1 cellular context compared by ENCODE assay signal in the genomic region with DNA sequence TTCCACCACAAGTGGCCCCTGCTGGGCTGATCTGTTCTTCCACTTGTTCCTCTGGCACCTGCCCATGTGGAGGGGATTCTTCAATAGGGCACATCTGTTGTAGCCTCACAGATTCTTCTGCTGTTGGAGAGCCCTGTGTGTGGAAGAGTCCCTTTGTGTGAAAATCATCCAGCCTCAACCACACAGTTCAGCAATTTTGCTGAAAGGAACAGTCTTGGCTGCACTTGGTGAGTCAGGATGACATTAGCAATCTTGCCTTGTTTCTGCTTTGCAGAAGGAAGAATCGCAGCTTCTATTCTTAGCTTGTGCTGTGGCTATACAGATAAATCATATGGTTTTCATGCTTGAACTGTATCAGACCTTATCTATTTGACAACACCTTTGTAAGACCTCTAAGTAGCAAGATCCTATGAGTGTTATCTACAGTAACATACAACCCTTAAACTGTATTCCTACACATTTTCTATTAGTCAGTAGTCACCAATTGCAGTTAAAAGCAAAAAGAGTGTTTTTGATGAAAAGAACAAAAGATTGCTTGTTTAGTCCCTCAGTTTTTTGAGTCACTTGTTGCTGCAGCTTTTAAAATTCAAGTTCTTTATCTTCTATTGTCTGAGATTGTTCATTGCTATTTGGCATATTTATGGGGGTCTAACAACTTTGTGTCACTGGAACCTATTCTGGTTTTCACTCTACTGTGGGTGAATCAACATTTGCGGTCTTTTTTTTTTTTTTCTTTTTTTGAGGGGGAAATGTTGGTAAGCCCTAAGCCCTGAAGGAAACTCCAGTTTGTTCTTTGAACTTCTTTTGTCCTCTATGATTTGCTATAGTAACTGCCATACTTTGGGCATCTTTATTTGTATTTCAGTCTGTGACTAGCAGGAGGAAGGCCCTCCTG.
TF ChIP-seq lines count a peak whose summit lies in the region.

No MANE protein-coding gene starts in this region.

TF ChIP-seq in K562, 482 proteins besides CTCF, POLR2A, EP300 and RAD21 (continued from another document and continues in another):
- TF ChIP-seq, protein P1, sequence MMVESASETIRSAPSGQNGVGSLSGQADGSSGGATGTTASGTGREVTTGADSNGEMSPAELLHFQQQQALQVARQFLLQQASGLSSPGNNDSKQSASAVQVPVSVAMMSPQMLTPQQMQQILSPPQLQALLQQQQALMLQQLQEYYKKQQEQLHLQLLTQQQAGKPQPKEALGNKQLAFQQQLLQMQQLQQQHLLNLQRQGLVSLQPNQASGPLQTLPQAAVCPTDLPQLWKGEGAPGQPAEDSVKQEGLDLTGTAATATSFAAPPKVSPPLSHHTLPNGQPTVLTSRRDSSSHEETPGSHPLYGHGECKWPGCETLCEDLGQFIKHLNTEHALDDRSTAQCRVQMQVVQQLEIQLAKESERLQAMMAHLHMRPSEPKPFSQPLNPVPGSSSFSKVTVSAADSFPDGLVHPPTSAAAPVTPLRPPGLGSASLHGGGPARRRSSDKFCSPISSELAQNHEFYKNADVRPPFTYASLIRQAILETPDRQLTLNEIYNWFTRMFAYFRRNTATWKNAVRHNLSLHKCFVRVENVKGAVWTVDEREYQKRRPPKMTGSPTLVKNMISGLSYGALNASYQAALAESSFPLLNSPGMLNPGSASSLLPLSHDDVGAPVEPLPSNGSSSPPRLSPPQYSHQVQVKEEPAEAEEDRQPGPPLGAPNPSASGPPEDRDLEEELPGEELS (CRISPR knock-in tag; IDR thresholded peaks at IDR 0.05; ENCODE audit: borderline replicate concordance): no peak
- peak; percentile 100 for TF ChIP-seq ARID1B (IDR thresholded peaks at IDR 0.05)
- TF ChIP-seq ZSCAN32 (CRISPR knock-in tag; IDR thresholded peaks at IDR 0.05): no peak
- no peak for TF ChIP-seq POLR2G (IDR thresholded peaks at IDR 0.05; ENCODE audit: low read depth, low read length)
- no peak for TF ChIP-seq KAT8 (IDR thresholded peaks at IDR 0.05; ENCODE audit: low read depth)
- no peak for TF ChIP-seq ZNF695 (CRISPR knock-in tag; IDR thresholded peaks at IDR 0.05)
- no peak for TF ChIP-seq PHF20 (IDR thresholded peaks at IDR 0.05; ENCODE audit: partially characterized antibody)
- TF ChIP-seq POLR2H (tag; IDR thresholded peaks at IDR 0.05; ENCODE audit: low read depth): peak; percentile 70
- peak; percentile 97 for TF ChIP-seq ZNF316 (IDR thresholded peaks at IDR 0.05)
- TF ChIP-seq HDAC2 (IDR thresholded peaks at IDR 0.05): peak; percentile 100
- TF ChIP-seq ATF6 (CRISPR knock-in tag; IDR thresholded peaks at IDR 0.05): 0 out of 2 replicates have a peak, but pooled peaks have one; percentile 59
- no peak for TF ChIP-seq ZNF347 (CRISPR knock-in tag; IDR thresholded peaks at IDR 0.05; ENCODE audit: low read depth)
- TF ChIP-seq NRF1 (conservative IDR thresholded peaks at IDR 0.05 in 1 of 2, IDR thresholded peaks at IDR 0.05 in 1 of 2): peak in 1 of 2 experiments; percentile 7; a peak in 1 of 4 replicates
- no peak; the same call in 1 of the 2 replicates for TF ChIP-seq GATAD2A (IDR thresholded peaks at IDR 0.05)
- no peak for TF ChIP-seq RERE (CRISPR knock-in tag; IDR thresholded peaks at IDR 0.05; ENCODE audit: borderline replicate concordance)
- TF ChIP-seq PTTG1 (tag; IDR thresholded peaks at IDR 0.05; ENCODE audit: low read depth): no peak
- TF ChIP-seq FOXK2 (conservative IDR thresholded peaks at IDR 0.05 in 1 of 2, IDR thresholded peaks at IDR 0.05 in 1 of 2; ENCODE audit: low read depth in 2 of 2): peak; percentile 94 to 97
- TF ChIP-seq ETV1 (tag; conservative IDR thresholded peaks at IDR 0.05; ENCODE audit: low read depth): peak; percentile 82
- no peak for TF ChIP-seq KAT2B (IDR thresholded peaks at IDR 0.05; ENCODE audit: low read depth, low read length)
- peak; percentile 69; the same call in 1 of the 2 replicates for TF ChIP-seq NFXL1 (CRISPR knock-in tag; IDR thresholded peaks at IDR 0.05)
- TF ChIP-seq GATA2 (CRISPR knock-in tag; IDR thresholded peaks at IDR 0.05): peak; percentile 98
- no peak for TF ChIP-seq PURB (CRISPR knock-in tag; IDR thresholded peaks at IDR 0.05; ENCODE audit: low read depth)
- no peak for TF ChIP-seq PTBP1 (IDR thresholded peaks at IDR 0.05; ENCODE audit: low read depth, low read length)
- no peak for TF ChIP-seq ZNF184 (CRISPR knock-in tag; IDR thresholded peaks at IDR 0.05)
- no peak for TF ChIP-seq U2AF1 (optimal IDR thresholded peaks at IDR 0.05; ENCODE audit: low read depth, low read length)
- TF ChIP-seq EP400 (IDR thresholded peaks at IDR 0.05): peak; percentile 73; the same call in 1 of the 2 replicates
- TF ChIP-seq MBD2 (IDR thresholded peaks at IDR 0.05; ENCODE audit: borderline replicate concordance, low read depth): peak; percentile 90
- TF ChIP-seq ZC3H4 (CRISPR knock-in tag; IDR thresholded peaks at IDR 0.05; ENCODE audit: borderline replicate concordance): no peak
- 0 out of 2 replicates have a peak, but pooled peaks have one; percentile 67 for TF ChIP-seq STAT6 (CRISPR knock-in tag; IDR thresholded peaks at IDR 0.05)
- peak; percentile 46 for TF ChIP-seq RB1 (IDR thresholded peaks at IDR 0.05; ENCODE audit: low read depth)
- peak; percentile 97 for TF ChIP-seq DACH1 (IDR thresholded peaks at IDR 0.05; ENCODE audit: partially characterized antibody)
- no peak for TF ChIP-seq TFAM (CRISPR knock-in tag; conservative IDR thresholded peaks at IDR 0.05)
- TF ChIP-seq HMG20B (CRISPR knock-in tag; IDR thresholded peaks at IDR 0.05): no peak
- TF ChIP-seq POLR3G (IDR thresholded peaks at IDR 0.05; ENCODE audit: extremely low read depth, insufficient read length, insufficient replicate concordance): no peak
- no peak for TF ChIP-seq ZFP1 (CRISPR knock-in tag; IDR thresholded peaks at IDR 0.05)
- peak; percentile 100 for TF ChIP-seq PML (IDR thresholded peaks at IDR 0.05; ENCODE audit: low read length)
- no peak for TF ChIP-seq ZC3H11A (IDR thresholded peaks at IDR 0.05; ENCODE audit: low read depth, low read length)
- peak; percentile 100 for TF ChIP-seq SOX6 (IDR thresholded peaks at IDR 0.05)
- no peak for TF ChIP-seq PTRF (tag; IDR thresholded peaks at IDR 0.05)
- no peak for TF ChIP-seq HOMEZ (CRISPR knock-in tag; IDR thresholded peaks at IDR 0.05)
- peak; percentile 58 for TF ChIP-seq GABPA (tag; conservative IDR thresholded peaks at IDR 0.05; ENCODE audit: low read depth)
- TF ChIP-seq NFRKB (IDR thresholded peaks at IDR 0.05; ENCODE audit: low read depth): peak; percentile 84; the same call in 1 of the 2 replicates
- TF ChIP-seq JUNB (CRISPR knock-in tag; conservative IDR thresholded peaks at IDR 0.05): peak; percentile 52; the same call in 1 of the 2 replicates
- TF ChIP-seq, protein P2, sequence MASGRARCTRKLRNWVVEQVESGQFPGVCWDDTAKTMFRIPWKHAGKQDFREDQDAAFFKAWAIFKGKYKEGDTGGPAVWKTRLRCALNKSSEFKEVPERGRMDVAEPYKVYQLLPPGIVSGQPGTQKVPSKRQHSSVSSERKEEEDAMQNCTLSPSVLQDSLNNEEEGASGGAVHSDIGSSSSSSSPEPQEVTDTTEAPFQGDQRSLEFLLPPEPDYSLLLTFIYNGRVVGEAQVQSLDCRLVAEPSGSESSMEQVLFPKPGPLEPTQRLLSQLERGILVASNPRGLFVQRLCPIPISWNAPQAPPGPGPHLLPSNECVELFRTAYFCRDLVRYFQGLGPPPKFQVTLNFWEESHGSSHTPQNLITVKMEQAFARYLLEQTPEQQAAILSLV (tag; IDR thresholded peaks at IDR 0.05): peak; percentile 48; the same call in 1 of the 2 replicates
- no peak; the same call in 1 of the 2 replicates for TF ChIP-seq ZNF354B (CRISPR knock-in tag; IDR thresholded peaks at IDR 0.05)
- peak; percentile 86 for TF ChIP-seq ZNF24 (IDR thresholded peaks at IDR 0.05)
- TF ChIP-seq RBM39 (optimal IDR thresholded peaks at IDR 0.05; ENCODE audit: low read depth, low read length): no peak
- TF ChIP-seq DPF2 (IDR thresholded peaks at IDR 0.05): peak; percentile 100
- TF ChIP-seq EZH2 (IDR thresholded peaks at IDR 0.05; ENCODE audit: borderline replicate concordance, low read depth, low read length): peak; percentile 99; the same call in 1 of the 2 replicates
- TF ChIP-seq ZNF197 (CRISPR knock-in tag; IDR thresholded peaks at IDR 0.05; ENCODE audit: low read depth): peak; percentile 95
- peak; percentile 95 for TF ChIP-seq ZEB2 (IDR thresholded peaks at IDR 0.05)
- no peak for TF ChIP-seq ZNF143 (CRISPR knock-in tag; IDR thresholded peaks at IDR 0.05)
- peak; percentile 98 for TF ChIP-seq FOXM1 (IDR thresholded peaks at IDR 0.05; ENCODE audit: low read depth)
- no peak for TF ChIP-seq FOXM1 (CRISPR knock-in tag; IDR thresholded peaks at IDR 0.05; ENCODE audit: low read depth)
- no peak for TF ChIP-seq RBFOX2 (IDR thresholded peaks at IDR 0.05; ENCODE audit: low read depth, low read length)
- TF ChIP-seq TAF9B (IDR thresholded peaks at IDR 0.05; ENCODE audit: partially characterized antibody): peak; percentile 82
- TF ChIP-seq ATF7 (IDR thresholded peaks at IDR 0.05): peak; percentile 89
